1 cellular context compared by ENCODE assay signal in genomic region chr2:209682646-209683045, GRCh38.
TF ChIP-seq lines count a peak whose summit lies in the region.

No MANE protein-coding gene starts in this region.

TF ChIP-seq in GM23338, 12 proteins besides CTCF, POLR2A, EP300 and RAD21 (continued from another document):
- TF ChIP-seq REST (IDR thresholded peaks at IDR 0.05; ENCODE audit: unreplicated experiment) = no peak
- no peak for TF ChIP-seq JUNB (IDR thresholded peaks at IDR 0.05; ENCODE audit: unreplicated experiment)
- no peak for TF ChIP-seq CREB1 (CRISPR knock-in tag; IDR thresholded peaks at IDR 0.05; ENCODE audit: low read depth)
- TF ChIP-seq EZH2 (IDR thresholded peaks at IDR 0.05; ENCODE audit: low read depth, unreplicated experiment) = no peak
- no peak for TF ChIP-seq POLR2AphosphoS5 (IDR thresholded peaks at IDR 0.05; ENCODE audit: low read depth)
TF ChIP-seq in GM23338: peak in this region for 0.
